Comparison of ENCODE assay signal across 28 cellular contexts in genomic region chr22:32967285-32968101, GRCh38.
DNase-seq lines count a peak whose midpoint lies in the region; ATAC-seq and TF ChIP-seq lines count a peak whose summit lies in the region.
"Had no signal": no experiment of that assay in that cellular context is flagged by ENCODE, and none has a peak within 500 bp of the region (broad histone marks: within the 10 kb centered on the region; RNA-seq: fewer than 3 reads in every experiment).

No MANE protein-coding gene starts in this region.

- H3K4me1 ChIP-seq in H9 (ENCODE audit: insufficient read depth, low read length): peaks cover 7% of the 10 kb centered on the region; the same call in 1 of the 2 replicates
- H3K4me1 ChIP-seq in RWPE2 (ENCODE audit: insufficient read depth, poor library complexity, severe bottlenecking): peaks cover 27% of the 10 kb centered on the region
- H3K4me1 ChIP-seq: BLaER1 treated with 17β-estradiol and CSF1 and Interleukin-3, amounts not matched to agents 10 nM and 100 nM had no signal

- H3K27me3 ChIP-seq in H9 (ENCODE audit: insufficient read depth, low read length): no peaks in the 10 kb centered on the region
- no peaks in the 10 kb centered on the region for H3K27me3 ChIP-seq in RWPE2 (ENCODE audit: insufficient read depth, poor library complexity, severe bottlenecking)
- H3K27me3 ChIP-seq: BLaER1 treated with 17β-estradiol and CSF1 and Interleukin-3, amounts not matched to agents 10 nM and 100 nM; gastroesophageal sphincter; sigmoid colon; thyroid gland had no signal

- no peak overlapping the region for H2BK120ac ChIP-seq in H9 (ENCODE audit: low read depth, low read length, poor library complexity, severe bottlenecking)

- H3K79me2 ChIP-seq in H9 (ENCODE audit: insufficient read depth, low read length): no peaks in the 10 kb centered on the region

- no peak overlapping the region for H4K8ac ChIP-seq in H9 (replicated peaks; ENCODE audit: insufficient read length, low read depth, low read length)

- no peak overlapping the region for H2BK12ac ChIP-seq in H9 (ENCODE audit: insufficient read length, low read depth, low read length)

- H3K27ac Mint-ChIP-seq in H9: peak overlapping the region in 2 of 3 experiments; percentile 13 to 58; a peak in 3 of 7 replicates
- H3K27ac Mint-ChIP-seq: activated CD8-positive, alpha-beta T cell treated with anti-CD3 and anti-CD28 coated beads, Interleukin-2, amount 10 ng/mL, durations not matched to agents 7 days and 5 days; HFFc6; natural killer cell; stimulated activated naive CD8-positive, alpha-beta T cell treated with anti-CD3 and anti-CD28 coated beads, Interleukin-15, amount 100 ng/mL, for 72 hours had no signal

- peaks cover 4% of the 10 kb centered on the region for H3K9me3 ChIP-seq in H9 (ENCODE audit: control insufficient read depth, low read depth, low read length)
- H3K9me3 ChIP-seq in RWPE2 (ENCODE audit: severe bottlenecking): no peaks in the 10 kb centered on the region
- H3K9me3 ChIP-seq: sigmoid colon, thyroid gland had no signal

- H3K36me3 Mint-ChIP-seq in H9 (ENCODE audit: insufficient read depth in 1 of 3, low read depth in 3 of 3): peaks cover 14 to 69% (median 61%) of the 10 kb centered on the region in 3 experiments; a peak in 6 of 7 replicates
- H3K36me3 Mint-ChIP-seq: natural killer cell had no signal

- H3K79me1 ChIP-seq in H9 (ENCODE audit: insufficient read depth, low read depth, low read length, poor library complexity, severe bottlenecking): no peaks in the 10 kb centered on the region

- no peak overlapping the region for H3K14ac ChIP-seq in H9 (ENCODE audit: insufficient read depth, low read length)

- no peak overlapping the region for H4K91ac ChIP-seq in H9 (ENCODE audit: insufficient read length, low read depth, low read length)

- H3K4me3 Mint-ChIP-seq in H9: no peak overlapping the region
- H3K4me3 Mint-ChIP-seq: activated CD8-positive, alpha-beta T cell treated with anti-CD3 and anti-CD28 coated beads, Interleukin-2, amount 10 ng/mL, durations not matched to agents 7 days and 5 days; HFFc6; natural killer cell; stimulated activated naive CD8-positive, alpha-beta T cell treated with anti-CD3 and anti-CD28 coated beads, Interleukin-15, amount 100 ng/mL, for 72 hours had no signal

- H3K27ac ChIP-seq in H9 (ENCODE audit: insufficient read length, low read depth, low read length) (no peak overlapping the region), RWPE2 (ENCODE audit: poor library complexity, severe bottlenecking) (peak overlapping the region; percentile 75)
- H3K27ac ChIP-seq: BLaER1 treated with 17β-estradiol and CSF1 and Interleukin-3, amounts not matched to agents 10 nM and 100 nM; gastroesophageal sphincter; PC-9; sigmoid colon; thyroid gland had no signal

- H3K9me3 Mint-ChIP-seq in H9: no peaks in the 10 kb centered on the region
- H3K9me3 Mint-ChIP-seq: HFFc6; natural killer cell; stimulated activated naive CD8-positive, alpha-beta T cell treated with anti-CD3 and anti-CD28 coated beads, Interleukin-15, amount 100 ng/mL, for 72 hours had no signal

- no peak for ATAC-seq in RWPE2 (ENCODE audit: low read depth)
- ATAC-seq in omental fat pad (ENCODE audit: low FRiP score): no peak
- no peak for ATAC-seq in GM18873 (IDR thresholded peaks at IDR 0.05; ENCODE audit: low FRiP score, unreplicated experiment)
- ATAC-seq: activated CD8-positive, alpha-beta T cell treated with anti-CD3 and anti-CD28 coated beads, Interleukin-2, amount 10 ng/mL, durations not matched to agents 7 days and 5 days; gastroesophageal sphincter; natural killer cell; stimulated activated naive CD8-positive, alpha-beta T cell treated with anti-CD3 and anti-CD28 coated beads, Interleukin-15, amount 100 ng/mL, for 72 hours had no signal

- H3K36me3 ChIP-seq in RWPE2 (ENCODE audit: low read depth): no peaks in the 10 kb centered on the region
- H3K36me3 ChIP-seq: BLaER1 treated with 17β-estradiol and CSF1 and Interleukin-3, amounts not matched to agents 10 nM and 100 nM; gastroesophageal sphincter; sigmoid colon; thyroid gland had no signal

- H2BK15ac ChIP-seq in H9 (ENCODE audit: low read depth, low read length): no peak overlapping the region

- no peak overlapping the region for H3K56ac ChIP-seq in H9 (ENCODE audit: insufficient read length, low read depth, low read length)

- no peaks in the 10 kb centered on the region for H4K20me1 ChIP-seq in H9 (ENCODE audit: control insufficient read depth, insufficient read depth, insufficient read length)
- H4K20me1 ChIP-seq: BLaER1 treated with 17β-estradiol and CSF1 and Interleukin-3, amounts not matched to agents 10 nM and 100 nM had no signal

- no peak overlapping the region for H3K4me2 ChIP-seq in H9 (ENCODE audit: insufficient read depth, insufficient read length, low read length)
- H3K4me2 ChIP-seq: BLaER1 treated with 17β-estradiol and CSF1 and Interleukin-3, amounts not matched to agents 10 nM and 100 nM; PC-9 had no signal

- no peak overlapping the region for H3T11ph ChIP-seq in H9 (ENCODE audit: low read length)

- peaks cover 18 to 19% of the 10 kb centered on the region in 2 experiments for H3K4me1 Mint-ChIP-seq in H9
- H3K4me1 Mint-ChIP-seq: natural killer cell; stimulated activated naive CD8-positive, alpha-beta T cell treated with anti-CD3 and anti-CD28 coated beads, Interleukin-15, amount 100 ng/mL, for 72 hours had no signal

- H3K18ac ChIP-seq in H9 (ENCODE audit: insufficient read length, low read depth, low read length): no peak overlapping the region

- no peak overlapping the region for H4K5ac ChIP-seq in H9 (ENCODE audit: insufficient read length, low read depth, low read length)

- no peak overlapping the region for H3K4me3 ChIP-seq in RWPE2 (ENCODE audit: severe bottlenecking)
- H3K4me3 ChIP-seq: BLaER1 treated with 17β-estradiol and CSF1 and Interleukin-3, amounts not matched to agents 10 nM and 100 nM; gastroesophageal sphincter; PC-9; sigmoid colon; thyroid gland had no signal

- DNase-seq in H9 (no peak), RWPE2 (ENCODE audit: low spot score) (no peak), kidney glomerular epithelial cell (lab: John Stamatoyannopoulos, UW) (peak; percentile 84), renal cortical epithelial cell (ENCODE audit: low read depth) (peak; percentile 92), DMS114 treated with DMSO at 0.1 percent for 48 hours (lab: John Stamatoyannopoulos, UW; ENCODE audit: unreplicated experiment) (no peak), omental fat pad (ENCODE audit: low spot score) (no peak)
- DNase-seq in activated T-cell treated with anti-CD3 and anti-CD28 coated beads, Interleukin-2, amount 50 U/mL, for 1 hour: no peak
- DNase-seq: activated CD8-positive, alpha-beta T cell treated with anti-CD3 and anti-CD28 coated beads, Interleukin-2, amount 10 ng/mL, durations not matched to agents 7 days and 5 days; activated gamma-delta T cell; Calu3; cortex of kidney; EL; HFFc6; islet precursor cell; midbrain; natural killer cell; NCI-H1105; NCI-H2081; NCI-H345; PC-9; SIG-M5; sigmoid colon; stimulated activated naive CD8-positive, alpha-beta T cell treated with anti-CD3 and anti-CD28 coated beads, Interleukin-15, amount 100 ng/mL, for 72 hours; SW 1271; thyroid gland had no signal

- H3K23me2 ChIP-seq in H9 (ENCODE audit: insufficient read length, low read depth, low read length, poor library complexity, severe bottlenecking): no peaks in the 10 kb centered on the region

- TF ChIP-seq CTCF in H9 (conservative IDR thresholded peaks at IDR 0.05) (no peak), RWPE2 (IDR thresholded peaks at IDR 0.05; ENCODE audit: poor library complexity, severe bottlenecking) (no peak), omental fat pad (IDR thresholded peaks at IDR 0.05) (no peak)

- H3K27me3 Mint-ChIP-seq in H9 (ENCODE audit: low read depth): no peaks in the 10 kb centered on the region
- H3K27me3 Mint-ChIP-seq: stimulated activated naive CD8-positive, alpha-beta T cell treated with anti-CD3 and anti-CD28 coated beads, Interleukin-15, amount 100 ng/mL, for 72 hours had no signal

- H3K9ac ChIP-seq in H9 (ENCODE audit: extremely low read depth, insufficient read length, low read length): no peak overlapping the region
- H3K9ac ChIP-seq: BLaER1 treated with 17β-estradiol and CSF1 and Interleukin-3, amounts not matched to agents 10 nM and 100 nM had no signal

- WGBS in H9 (ENCODE audit: extremely low coverage, insufficient read length, low lambda C conversion rate): no CpG with 5 or more reads among the region's 8 CpGs

- H2AFZ ChIP-seq in H9 (ENCODE audit: low read length): no peak overlapping the region
- H2AFZ ChIP-seq: PC-9 had no signal

- H3K23ac ChIP-seq in H9 (ENCODE audit: insufficient read length, low read depth, low read length): no peak overlapping the region

- no peak overlapping the region for H2AK5ac ChIP-seq in H9 (ENCODE audit: insufficient read length, low read length)

- H3K4ac ChIP-seq in H9 (ENCODE audit: low read depth, low read length): no peak overlapping the region

- H2BK20ac ChIP-seq in H9 (ENCODE audit: low read depth, low read length, poor library complexity, severe bottlenecking): no peak overlapping the region

- H2BK5ac ChIP-seq in H9 (ENCODE audit: insufficient read length, low read length): no peak overlapping the region

Comparison
In these comparisons a context has a peak if more than half of its experiments do, and no peak if none do; other contexts are left out.
1. DNase-seq: peak in kidney glomerular epithelial cell (single experiment) and renal cortical epithelial cell (single experiment); none in H9 (single experiment), RWPE2 (single experiment), DMS114 treated with DMSO at 0.1 percent for 48 hours (single experiment), activated T-cell treated with anti-CD3 and anti-CD28 coated beads, Interleukin-2, amount 50 U/mL, for 1 hour (single experiment) and omental fat pad (single experiment).